In genomic region chr19:35931874-35932202, GRCh38 we compare ENCODE assay signal across 8 cellular contexts. TPM values are rescaled to one million over a fixed set of nuclear protein-coding genes. Genes with fewer than 3 reads are reported as not detected.
DNase-seq lines count a peak whose midpoint lies in the region; ATAC-seq and TF ChIP-seq lines count a peak whose summit lies in the region.

No MANE protein-coding gene starts in this region.

- H3K9me3 ChIP-seq in left ventricle myocardium inferior (replicated peaks) (no peaks in the 10 kb centered on the region), iPS-15b (ENCODE audit: control insufficient read depth, insufficient read depth, low read length) (no peaks in the 10 kb centered on the region), GM23248 (ENCODE audit: low read depth) (no peaks in the 10 kb centered on the region), stomach (no peaks in the 10 kb centered on the region)

- no peak overlapping the region for H3K27ac Mint-ChIP-seq in type B pancreatic cell

- intact Hi-C loops in left ventricle myocardium inferior (cut with micrococcal nuclease) (loop anchor here (10.0 kb wide), 1 partner anchor 47 kb away; no protein-coding TSS in a partner anchor), left ventricle myocardium superior (cut with micrococcal nuclease) (no loop called here), stomach (cut with DNase I; ENCODE audit: low total_unique reads) (loop anchor here (5.0 kb wide), 2 partner anchors 35 to 50 kb away; no protein-coding TSS in a partner anchor), posterior cingulate gyrus (cut with DNase I) (loop anchor here (1.0 to 10.0 kb wide), 5 partner anchors 35 to 240 kb away; partner anchors contain the start of gene ARHGAP33)

- H3K36me3 ChIP-seq in left ventricle myocardium inferior (no peaks in the 10 kb centered on the region), iPS-15b (ENCODE audit: control insufficient read depth, insufficient read depth, low read length) (no peaks in the 10 kb centered on the region), GM23248 (ENCODE audit: low read depth) (no peaks in the 10 kb centered on the region), stomach (no peaks in the 10 kb centered on the region)

- no peaks in the 10 kb centered on the region for H3K9me3 Mint-ChIP-seq in type B pancreatic cell

- POLR2A ChIA-PET in RWPE1 (lab: Yijun Ruan, JAX; ENCODE audit: low non-redundant PET), result no interaction called here

- peak; percentile 19 for TF ChIP-seq CTCF in left ventricle myocardium inferior (IDR thresholded peaks at IDR 0.05; ENCODE audit: borderline replicate concordance)
- TF ChIP-seq CTCF in RWPE1 (conservative IDR thresholded peaks at IDR 0.05; ENCODE audit: low read depth), result peak; percentile 57
- TF ChIP-seq CTCF in type B pancreatic cell (conservative IDR thresholded peaks at IDR 0.05), result peak; percentile 6
- no peak for TF ChIP-seq CTCF in stomach (IDR thresholded peaks at IDR 0.05)

- H3K9ac ChIP-seq in iPS-15b (ENCODE audit: low read depth, low read length), result no peak overlapping the region
- no peak overlapping the region for H3K9ac ChIP-seq in GM23248

- no peak overlapping the region for H2AFZ ChIP-seq in GM23248

- H3K4me1 Mint-ChIP-seq in type B pancreatic cell (ENCODE audit: unreplicated experiment), result peaks cover 11% of the 10 kb centered on the region

- no peak for TF ChIP-seq POLR2A in stomach (IDR thresholded peaks at IDR 0.05)

- no peak for ATAC-seq in left ventricle myocardium superior

- CTCF ChIA-PET in RWPE1 (lab: Yijun Ruan, JAX), result interaction anchor here (0.6 to 0.9 kb wide), 4 partner anchors 13 to 51 kb away, joined by 3 to 4 read pairs (median 3); no protein-coding TSS in a partner anchor

- H4K20me1 ChIP-seq in GM23248 (ENCODE audit: insufficient read depth), result no peaks in the 10 kb centered on the region

- in situ Hi-C loops in GM23248 (cut with MboI), result loop anchor here (5.0 kb wide), 1 partner anchor 50 kb away; no protein-coding TSS in a partner anchor

- H3K9me2 ChIP-seq in GM23248 (ENCODE audit: insufficient read depth), result no peaks in the 10 kb centered on the region

- H3K4me1 ChIP-seq in left ventricle myocardium inferior (peaks cover 24% of the 10 kb centered on the region), iPS-15b (ENCODE audit: control insufficient read depth, insufficient read depth, low read length) (peaks cover 14% of the 10 kb centered on the region), GM23248 (ENCODE audit: insufficient read depth) (peaks cover 6% of the 10 kb centered on the region), stomach (peaks cover 19 to 34% (median 27%) of the 10 kb centered on the region in 4 donors)

- no peaks in the 10 kb centered on the region for H3K79me2 ChIP-seq in GM23248 (ENCODE audit: insufficient read depth)

- no peak overlapping the region for H3K4me2 ChIP-seq in GM23248 (ENCODE audit: unreplicated experiment)

- H3K36me3 Mint-ChIP-seq in type B pancreatic cell, result no peaks in the 10 kb centered on the region

- H3K27me3 Mint-ChIP-seq in type B pancreatic cell, result peaks cover 1% of the 10 kb centered on the region

- H3K4me3 ChIP-seq in left ventricle myocardium inferior, result peak overlapping the region; percentile 42
- H3K4me3 ChIP-seq in iPS-15b (ENCODE audit: low read depth, low read length), result peak overlapping the region; percentile 48
- no peak overlapping the region for H3K4me3 ChIP-seq in GM23248
- no peak overlapping the region for H3K4me3 ChIP-seq in stomach

- DNase-seq in left ventricle myocardium inferior (no peak), left ventricle myocardium superior (no peak), RWPE1 (ENCODE audit: low spot score) (no peak), type B pancreatic cell (ENCODE audit: extremely low spot score, unreplicated experiment) (no peak), GM23248 (no peak), stomach (no peak), posterior cingulate gyrus (no peak)

- H3K27me3 ChIP-seq in left ventricle myocardium inferior (ENCODE audit: low read depth) (peaks cover 5% of the 10 kb centered on the region), iPS-15b (ENCODE audit: control insufficient read depth, insufficient read depth, low read length) (no peaks in the 10 kb centered on the region), GM23248 (replicated peaks; ENCODE audit: insufficient read depth) (no peaks in the 10 kb centered on the region), stomach (peaks cover 0 to 5% (median 0%) of the 10 kb centered on the region in 3 donors)

- H3K27ac ChIP-seq in left ventricle myocardium inferior (replicated peaks), result peak overlapping the region; percentile 27
- H3K27ac ChIP-seq in RWPE1, result no peak overlapping the region
- no peak overlapping the region for H3K27ac ChIP-seq in GM23248
- H3K27ac ChIP-seq in stomach, result peak overlapping the region in 1 of 5 donors; percentile 75

- no peaks in the 10 kb centered on the region for H3F3A ChIP-seq in GM23248 (ENCODE audit: insufficient read depth)

- TF ChIP-seq EP300 in stomach (IDR thresholded peaks at IDR 0.05), result no peak

- H3K4me3 Mint-ChIP-seq in type B pancreatic cell, result peak overlapping the region; percentile 78

- 6 to 9% methylated on average over 9 of the region's 9 CpGs for WGBS in GM23248 (ENCODE audit: low coverage in 1 of 2, low lambda C conversion rate in 2 of 2, missing lambda C conversion rate in 2 of 2), 2 experiments
- WGBS in stomach, 5 donors, result 4 to 11% (median 6%) methylated on average over 9 of the region's 9 CpGs

RNA-seq across cellular contexts. Expression of gene LRFN3, which starts 4.3 kb away (rescaled TPM):
- total RNA-seq in left ventricle myocardium inferior (7.1 TPM), left ventricle myocardium superior (7.5 TPM), type B pancreatic cell (ENCODE audit: low replicate concordance) (17.3 and 22.6 TPM in 2 replicates), stomach (10 to 100 TPM in 2 of 5 donors, 1 to 10 TPM in 2, under 1 TPM in 1; 0.73 to 48.1 (median 4.0) TPM)
- 5.3 and 9.4 TPM in 2 replicates for total RNA-seq in GM23248 (2014; rRNA removed; shearing (Covaris generic))
- polyA plus RNA-seq in GM23248 (2016; fragmentation: Nextera tagmentation; extraction: Ambion mirVana) (7.1 and 7.5 TPM in 2 replicates), stomach (1 to 10 TPM; 2.0 to 6.7 (median 2.6) TPM)

RNA-seq across cellular contexts. Expression of gene TYROBP, which starts 23.7 kb away (rescaled TPM):
- total RNA-seq in left ventricle myocardium inferior, result 26.2 TPM
- total RNA-seq in left ventricle myocardium superior, result 28.5 TPM
- not detected in 2 replicates for total RNA-seq in type B pancreatic cell (ENCODE audit: low replicate concordance)
- not detected in 2 replicates for total RNA-seq in GM23248 (2014; rRNA removed; shearing (Covaris generic))
- not detected in 2 replicates for polyA plus RNA-seq in GM23248 (2016; fragmentation: Nextera tagmentation; extraction: Ambion mirVana)
- 10 to 100 TPM in 2 of 5 donors, 1 to 10 TPM in 1, not detected in 2; 9.4 to 72.3 (median 14.1) TPM for total RNA-seq in stomach
- 100 to 1,000 TPM in 1 of 3 donors, 10 to 100 TPM in 2; 38.4 to 106 (median 87.2) TPM for polyA plus RNA-seq in stomach

RNA-seq across cellular contexts. Expression of gene HCST, which starts 29.5 kb away (rescaled TPM):
- total RNA-seq in left ventricle myocardium inferior, result 2.3 TPM
- 7.1 TPM for total RNA-seq in left ventricle myocardium superior
- 1.0 and 1.3 TPM in 2 replicates for total RNA-seq in type B pancreatic cell (ENCODE audit: low replicate concordance)
- total RNA-seq in GM23248 (2014; rRNA removed; shearing (Covaris generic)), result not detected in 2 replicates
- 9.1 and 11.3 TPM in 2 replicates for polyA plus RNA-seq in GM23248 (2016; fragmentation: Nextera tagmentation; extraction: Ambion mirVana)
- total RNA-seq in stomach, result 10 to 100 TPM in 1 of 5 donors, 1 to 10 TPM in 1, not detected in 3; 5.0 to 12.5 TPM
- polyA plus RNA-seq in stomach, result 10 to 100 TPM in 1 of 3 donors, 1 to 10 TPM in 2; 8.2 to 11.3 (median 9.2) TPM

RNA-seq across cellular contexts. Expression of gene NFKBID, which starts 31.5 kb away (rescaled TPM):
- total RNA-seq in left ventricle myocardium inferior (2.3 TPM), left ventricle myocardium superior (3.8 TPM), type B pancreatic cell (ENCODE audit: low replicate concordance) (9.1 and 11.6 TPM in 2 replicates), stomach (10 to 100 TPM in 3 of 5 donors, 1 to 10 TPM in 1, not detected in 1; 6.6 to 42.0 (median 17.6) TPM)
- 5.0 and 7.6 TPM in 2 replicates for total RNA-seq in GM23248 (2014; rRNA removed; shearing (Covaris generic))
- polyA plus RNA-seq in GM23248 (2016; fragmentation: Nextera tagmentation; extraction: Ambion mirVana) (3.9 and 7.1 TPM in 2 replicates), stomach (1 to 10 TPM; 2.4 to 7.1 (median 3.3) TPM)

Comparison
In these comparisons a context has a peak if more than half of its experiments do, and no peak if none do; other contexts are left out.
1. H3K4me3 ChIP-seq: peak in left ventricle myocardium inferior (single experiment) and iPS-15b (single experiment); none in GM23248 (single experiment) and stomach (0 of 4).
2. CTCF ChIP-seq: peak in left ventricle myocardium inferior (single experiment), RWPE1 (single experiment) and type B pancreatic cell (single experiment); none in stomach (0 of 7).